In genomic region chr9:136668983-136669790, GRCh38 we compare ENCODE assay signal across 1 cellular context.
TF ChIP-seq lines count a peak whose summit lies in the region.

No MANE protein-coding gene starts in this region.

TF ChIP-seq in K562, 482 proteins besides CTCF, POLR2A, EP300 and RAD21:
- no peak for TF ChIP-seq IRF2 (CRISPR knock-in tag; IDR thresholded peaks at IDR 0.05)
- TF ChIP-seq MYNN (IDR thresholded peaks at IDR 0.05): peak; percentile 34; the same call in 1 of the 2 replicates
- no peak for TF ChIP-seq MYNN (CRISPR knock-in tag; IDR thresholded peaks at IDR 0.05)
- peak; percentile 41 for TF ChIP-seq PRDM10 (IDR thresholded peaks at IDR 0.05; ENCODE audit: partially characterized antibody)
- peak; percentile 72 for TF ChIP-seq RBFOX2 (IDR thresholded peaks at IDR 0.05; ENCODE audit: low read depth, low read length)
- no peak for TF ChIP-seq ATF7 (IDR thresholded peaks at IDR 0.05)
- TF ChIP-seq TAF15 (IDR thresholded peaks at IDR 0.05; ENCODE audit: low read depth, low read length): peak; percentile 84; the same call in 1 of the 2 replicates
- no peak for TF ChIP-seq BRF1 (IDR thresholded peaks at IDR 0.05; ENCODE audit: borderline replicate concordance, extremely low read depth, insufficient read length)
- peak; percentile 42 for TF ChIP-seq POLR2B (IDR thresholded peaks at IDR 0.05; ENCODE audit: low read depth, partially characterized antibody)
- TF ChIP-seq SIRT6 (IDR thresholded peaks at IDR 0.05; ENCODE audit: low read depth, low read length): peak; percentile 80
- TF ChIP-seq PTBP1 (IDR thresholded peaks at IDR 0.05; ENCODE audit: low read depth, low read length): peak; percentile 89; the same call in 1 of the 2 replicates
- TF ChIP-seq ZKSCAN8 (CRISPR knock-in tag; IDR thresholded peaks at IDR 0.05): no peak
- TF ChIP-seq POLR2AphosphoS2 (IDR thresholded peaks at IDR 0.05; ENCODE audit: low read length): 0 out of 2 replicates have a peak, but pooled peaks have one; percentile 30
- peak; percentile 11 for TF ChIP-seq HMGN3 (IDR thresholded peaks at IDR 0.05; ENCODE audit: borderline replicate concordance, extremely low read depth, insufficient read length, low read depth, low read length)
- peak; percentile 35 for TF ChIP-seq RBM22 (IDR thresholded peaks at IDR 0.05; ENCODE audit: low read depth, low read length, poor library complexity, severe bottlenecking)
- peak; percentile 76 for TF ChIP-seq SUPT5H (IDR thresholded peaks at IDR 0.05)
- peak; percentile 85 for TF ChIP-seq HNRNPUL1 (IDR thresholded peaks at IDR 0.05; ENCODE audit: low read length)
- TF ChIP-seq REST (CRISPR knock-in tag; IDR thresholded peaks at IDR 0.05; ENCODE audit: low read depth): no peak
- TF ChIP-seq ZZZ3 (IDR thresholded peaks at IDR 0.05): no peak
- TF ChIP-seq HDAC3 (IDR thresholded peaks at IDR 0.05; ENCODE audit: borderline replicate concordance, partially characterized antibody): no peak
- peak; percentile 77 for TF ChIP-seq SMAD1 (IDR thresholded peaks at IDR 0.05; ENCODE audit: low read depth, low read length, partially characterized antibody)
- no peak for TF ChIP-seq PRMT5 (CRISPR knock-in tag; IDR thresholded peaks at IDR 0.05)
